ENCODE assay signal across 8 cellular contexts in genomic region chr2:29129586-29130281, GRCh38. TPM values are rescaled to one million over a fixed set of nuclear protein-coding genes. Genes with fewer than 3 reads are reported as not detected.
DNase-seq lines count a peak whose midpoint lies in the region; ATAC-seq, FAIRE-seq and TF ChIP-seq lines count a peak whose summit lies in the region.

No MANE protein-coding gene starts in this region.

- peak; percentile 10 for ATAC-seq in HG02852 (IDR thresholded peaks at IDR 0.05; ENCODE audit: unreplicated experiment)
- ATAC-seq in HG02870 (IDR thresholded peaks at IDR 0.05; ENCODE audit: unreplicated experiment), result no peak

- no peak for DNase-seq in CD4-positive, alpha-beta memory T cell
- no peak for DNase-seq in astrocyte (ENCODE audit: low read depth)
- DNase-seq in midbrain (lab: John Stamatoyannopoulos, UW), result peak; percentile 64
- DNase-seq in NCI-H524 treated with DMSO at 0.1 percent for 48 hours (lab: John Stamatoyannopoulos, UW), result no peak
- DNase-seq in NCI-H748 treated with DMSO at 0.1 percent for 48 hours (lab: John Stamatoyannopoulos, UW), result no peak
- no peak for DNase-seq in NCI-H2227 treated with DMSO at 0.1 percent for 48 hours (lab: John Stamatoyannopoulos, UW)

- H3K9me3 Mint-ChIP-seq in CD4-positive, alpha-beta memory T cell, result peaks cover 0 to 7% (median 0%) of the 10 kb centered on the region in 8 donors
- peaks cover under 1% of the 10 kb centered on the region for H3K9me3 Mint-ChIP-seq in astrocyte (ENCODE audit: unreplicated experiment)

- H3K36me3 ChIP-seq in CD4-positive, alpha-beta memory T cell (ENCODE audit: insufficient read depth, low read length), result peaks cover 15% of the 10 kb centered on the region
- H3K36me3 ChIP-seq in astrocyte (ENCODE audit: insufficient read depth, low read length), result peaks cover 14% of the 10 kb centered on the region

- peaks cover 60 to 74% of the 10 kb centered on the region in 2 donors for H3K36me3 Mint-ChIP-seq in CD4-positive, alpha-beta memory T cell
- H3K36me3 Mint-ChIP-seq in astrocyte (ENCODE audit: low read depth, unreplicated experiment), result peaks cover 9% of the 10 kb centered on the region

- H4K20me1 ChIP-seq in astrocyte (ENCODE audit: insufficient read depth, low read length), result no peaks in the 10 kb centered on the region

- H3K9me3 ChIP-seq in CD4-positive, alpha-beta memory T cell (ENCODE audit: control insufficient read depth in 1 of 2, low read length in 2 of 2), result no peaks in the 10 kb centered on the region
- H3K9me3 ChIP-seq in astrocyte (ENCODE audit: insufficient read depth, low read depth, low read length), result no peaks in the 10 kb centered on the region

- H3K79me2 ChIP-seq in astrocyte (ENCODE audit: insufficient read depth, low read length), result peaks cover 42% of the 10 kb centered on the region

- H3K27ac Mint-ChIP-seq in CD4-positive, alpha-beta memory T cell, result peak overlapping the region in 5 of 7 donors; percentile 10 to 64 (median 24)
- H3K27ac Mint-ChIP-seq in astrocyte (ENCODE audit: unreplicated experiment), result peak overlapping the region; percentile 92

- H3K4me1 ChIP-seq in CD4-positive, alpha-beta memory T cell (ENCODE audit: insufficient read depth, low read length), result no peaks in the 10 kb centered on the region
- H3K4me1 ChIP-seq in astrocyte (ENCODE audit: insufficient read depth, low read length), result peaks cover 18% of the 10 kb centered on the region

- intact Hi-C loops in CD4-positive, alpha-beta memory T cell (cut with micrococcal nuclease), result no loop called here

- POLR2A ChIA-PET in CD4-positive, alpha-beta memory T cell (lab: Charles Lee; ENCODE audit: partially characterized antibody), result interaction anchor here (1.0 to 2.8 kb wide), 3 partner anchors 10 to 114 kb away, joined by 3 to 18 read pairs (median 4); no protein-coding TSS in a partner anchor

- TF ChIP-seq CTCF in astrocyte (IDR thresholded peaks at IDR 0.05; ENCODE audit: insufficient read depth, low read depth, low read length), result no peak

- CTCF ChIA-PET in CD4-positive, alpha-beta memory T cell (lab: Charles Lee; ENCODE audit: partially characterized antibody), result interaction anchor here (1.5 to 2.4 kb wide), 4 partner anchors 118 to 536 kb away, joined by 4 to 9 read pairs (median 6); no protein-coding TSS in a partner anchor

- peak overlapping the region; percentile 73 for H3K4me2 ChIP-seq in astrocyte (ENCODE audit: low read length)

- peak; percentile 80 for FAIRE-seq in astrocyte (lab: Jason Lieb, UNC)

- no peak overlapping the region for H2AFZ ChIP-seq in astrocyte (ENCODE audit: low read depth, low read length)

- H3K4me3 Mint-ChIP-seq in CD4-positive, alpha-beta memory T cell, result no peak overlapping the region
- peak overlapping the region; percentile 17 for H3K4me3 Mint-ChIP-seq in astrocyte (ENCODE audit: unreplicated experiment)

- H3K9ac ChIP-seq in astrocyte (ENCODE audit: low read length), result peak overlapping the region; percentile 64

- H3K27me3 Mint-ChIP-seq in CD4-positive, alpha-beta memory T cell, result no peaks in the 10 kb centered on the region
- H3K27me3 Mint-ChIP-seq in astrocyte (ENCODE audit: low read depth, unreplicated experiment), result no peaks in the 10 kb centered on the region

- no peaks in the 10 kb centered on the region for H3K27me3 ChIP-seq in CD4-positive, alpha-beta memory T cell (ENCODE audit: insufficient read depth, low read length)
- H3K27me3 ChIP-seq in astrocyte (ENCODE audit: insufficient read depth, low read length), result no peaks in the 10 kb centered on the region

- peaks cover 14 to 20% (median 18%) of the 10 kb centered on the region in 4 donors for H3K4me1 Mint-ChIP-seq in CD4-positive, alpha-beta memory T cell
- H3K4me1 Mint-ChIP-seq in astrocyte (ENCODE audit: low read depth, unreplicated experiment), result peaks cover 19% of the 10 kb centered on the region

- H3K4me3 ChIP-seq in CD4-positive, alpha-beta memory T cell (ENCODE audit: low read length in 2 of 2), result no peak overlapping the region
- H3K4me3 ChIP-seq in astrocyte (ENCODE audit: insufficient read depth, low read depth, low read length), result peak overlapping the region; percentile 31

- no peak overlapping the region for H3K27ac ChIP-seq in CD4-positive, alpha-beta memory T cell (ENCODE audit: low read depth, low read length)
- peak overlapping the region; percentile 85 for H3K27ac ChIP-seq in astrocyte (ENCODE audit: low read depth, low read length)

RNA-seq across cellular contexts. Expression of gene CLIP4, which starts 14.5 kb away (rescaled TPM):
- total RNA-seq in CD4-positive, alpha-beta memory T cell, result 10 to 100 TPM; 65.2 to 69.2 TPM
- polyA plus RNA-seq in CD4-positive, alpha-beta memory T cell, result 10 to 100 TPM; 23.1 to 24.6 TPM
- total RNA-seq in astrocyte, result 14.7 and 18.4 TPM in 2 replicates

RNA-seq across cellular contexts. Expression of gene PCARE, which starts 55.4 kb away (rescaled TPM):
- not detected for total RNA-seq in CD4-positive, alpha-beta memory T cell
- not detected for polyA plus RNA-seq in CD4-positive, alpha-beta memory T cell
- not detected in 2 replicates for total RNA-seq in astrocyte
